Comparison of ENCODE assay signal across 8 cellular contexts in the genomic region with DNA sequence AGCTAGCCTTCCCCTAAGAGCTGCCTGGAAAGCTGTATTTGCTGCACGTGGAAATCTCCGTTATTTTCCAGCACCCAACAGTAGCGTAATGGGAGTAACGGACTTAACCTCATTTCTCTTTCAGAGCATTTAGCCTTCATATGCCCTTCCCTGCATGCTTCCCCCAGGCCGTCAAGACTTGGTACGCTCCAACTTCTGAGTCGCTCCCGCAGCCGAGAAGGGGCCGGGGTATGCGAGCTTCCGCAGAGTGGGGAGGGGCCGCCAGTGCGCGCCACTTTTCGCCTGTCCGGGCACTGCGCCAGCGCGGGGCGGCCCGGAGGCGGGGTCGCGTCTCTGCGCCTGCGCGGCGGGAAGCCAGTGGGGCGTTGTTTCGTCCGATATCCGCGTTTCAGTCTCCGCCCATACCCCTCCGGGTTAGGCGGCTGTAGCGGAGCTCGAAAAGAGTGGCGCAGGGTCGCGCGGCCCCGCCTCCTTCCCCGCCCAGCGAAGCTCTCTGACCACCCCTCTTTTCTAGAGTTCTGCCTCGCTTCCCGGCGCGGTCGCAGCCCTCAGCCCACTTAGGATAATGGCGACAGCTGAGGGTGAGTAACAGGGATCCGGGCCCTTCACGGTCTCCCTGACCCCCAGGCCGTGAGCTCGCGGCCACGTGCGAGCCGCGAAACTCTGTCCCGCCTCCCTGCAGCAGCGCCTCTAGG. TPM values are rescaled to one million over a fixed set of nuclear protein-coding genes. Genes with fewer than 3 reads are reported as not detected.
A peak's percentile ranks its signal among the peaks of the same experiment; 100 is the strongest.
DNase-seq lines count a peak whose midpoint lies in the region; ATAC-seq and TF ChIP-seq lines count a peak whose summit lies in the region.

A gene with protein sequence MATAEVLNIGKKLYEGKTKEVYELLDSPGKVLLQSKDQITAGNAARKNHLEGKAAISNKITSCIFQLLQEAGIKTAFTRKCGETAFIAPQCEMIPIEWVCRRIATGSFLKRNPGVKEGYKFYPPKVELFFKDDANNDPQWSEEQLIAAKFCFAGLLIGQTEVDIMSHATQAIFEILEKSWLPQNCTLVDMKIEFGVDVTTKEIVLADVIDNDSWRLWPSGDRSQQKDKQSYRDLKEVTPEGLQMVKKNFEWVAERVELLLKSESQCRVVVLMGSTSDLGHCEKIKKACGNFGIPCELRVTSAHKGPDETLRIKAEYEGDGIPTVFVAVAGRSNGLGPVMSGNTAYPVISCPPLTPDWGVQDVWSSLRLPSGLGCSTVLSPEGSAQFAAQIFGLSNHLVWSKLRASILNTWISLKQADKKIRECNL (plus strand): TSS at position 513 of the 695 bp plus-strand sequence. CDS start 53 bp downstream, at position 566.

- H3K27me3 ChIP-seq in thymus (ENCODE audit: control insufficient read depth, insufficient read depth), result no peaks in the 10 kb centered on the region

- under 1% methylated on average over 63 of the region's 63 CpGs for WGBS in thymus

- no peaks in the 10 kb centered on the region for H3K27me3 Mint-ChIP-seq in activated naive CD8-positive, alpha-beta T cell
- H3K27me3 Mint-ChIP-seq in glutamatergic neuron (ENCODE audit: unreplicated experiment) (peaks cover 13% of the 10 kb centered on the region), osteocyte (ENCODE audit: unreplicated experiment) (no peaks in the 10 kb centered on the region)

- peak within 1 kb of the TSS; percentile 99 for H3K4me3 Mint-ChIP-seq in activated naive CD8-positive, alpha-beta T cell
- H3K4me3 Mint-ChIP-seq in glutamatergic neuron (ENCODE audit: unreplicated experiment) (peak within 1 kb of the TSS; percentile 97), osteocyte (ENCODE audit: unreplicated experiment) (peak within 1 kb of the TSS; percentile 98)

- no peaks in the 10 kb centered on the region for H3K9me3 Mint-ChIP-seq in activated naive CD8-positive, alpha-beta T cell (ENCODE audit: low read depth)
- peaks cover 3% of the 10 kb centered on the region for H3K9me3 Mint-ChIP-seq in glutamatergic neuron (ENCODE audit: unreplicated experiment)
- H3K9me3 Mint-ChIP-seq in osteocyte (ENCODE audit: unreplicated experiment), result no peaks in the 10 kb centered on the region

- H3K27ac Mint-ChIP-seq in activated naive CD8-positive, alpha-beta T cell, result peak within 1 kb of the TSS; percentile 97
- H3K27ac Mint-ChIP-seq in glutamatergic neuron (ENCODE audit: unreplicated experiment) (peak within 1 kb of the TSS; percentile 88), osteocyte (ENCODE audit: unreplicated experiment) (peak within 1 kb of the TSS; percentile 92)

- TF ChIP-seq CTCF in glutamatergic neuron (IDR thresholded peaks at IDR 0.05; ENCODE audit: partially characterized antibody, unreplicated experiment) (peak; percentile 2), osteocyte (IDR thresholded peaks at IDR 0.05) (no peak)

- peak within 1 kb of the TSS; percentile 93 for H3K27ac ChIP-seq in thymus (ENCODE audit: low read depth)

- H3K36me3 ChIP-seq in thymus (ENCODE audit: control insufficient read depth, insufficient read depth), result no peaks in the 10 kb centered on the region

- H3K4me1 Mint-ChIP-seq in activated naive CD8-positive, alpha-beta T cell (ENCODE audit: low read depth), result peaks cover 60% of the 10 kb centered on the region
- H3K4me1 Mint-ChIP-seq in glutamatergic neuron (ENCODE audit: low read depth, unreplicated experiment), result peaks cover 12% of the 10 kb centered on the region
- H3K4me1 Mint-ChIP-seq in osteocyte (ENCODE audit: unreplicated experiment), result peaks cover 27% of the 10 kb centered on the region

- H3K4me1 ChIP-seq in thymus (ENCODE audit: control insufficient read depth, insufficient read depth, low read length), result no peaks in the 10 kb centered on the region

- H3K36me3 Mint-ChIP-seq in activated naive CD8-positive, alpha-beta T cell, result peaks cover 20% of the 10 kb centered on the region
- H3K36me3 Mint-ChIP-seq in glutamatergic neuron (ENCODE audit: unreplicated experiment) (no peaks in the 10 kb centered on the region), osteocyte (ENCODE audit: unreplicated experiment) (peaks cover 7% of the 10 kb centered on the region)

- H3K4me3 ChIP-seq in GM08714 (ENCODE audit: low read length), result peak within 1 kb of the TSS; percentile 75
- peak within 1 kb of the TSS; percentile 63 for H3K4me3 ChIP-seq in thymus (ENCODE audit: low read length)

- H3K9me3 ChIP-seq in thymus (ENCODE audit: control insufficient read depth), result no peaks in the 10 kb centered on the region

- peak; percentile 97 for DNase-seq in NCI-H1092 treated with DMSO at 0.1 percent for 48 hours (lab: John Stamatoyannopoulos, UW)
- DNase-seq in SKM-1 (lab: John Stamatoyannopoulos, UW; ENCODE audit: unreplicated experiment), result peak; percentile 87
- peak; percentile 98 for DNase-seq in glutamatergic neuron
- DNase-seq in osteocyte (ENCODE audit: extremely low spot score, unreplicated experiment), result peak; percentile 98

- peak; percentile 74 for ATAC-seq in HG02610 (IDR thresholded peaks at IDR 0.05; ENCODE audit: unreplicated experiment)

RNA-seq across cellular contexts. Expression of the gene that starts here (rescaled TPM):
- total RNA-seq in glutamatergic neuron (ENCODE audit: unreplicated experiment), result 53.4 TPM
- total RNA-seq in osteocyte, result 62.9 and 65.3 TPM in 2 replicates
- 33.9 TPM for polyA plus RNA-seq in thymus

Comparison
In these comparisons a context has a peak if more than half of its experiments do, and no peak if none do; other contexts are left out.
1. Peak in every context shown above with its lines: DNase-seq, ATAC-seq, H3K4me3 ChIP-seq and H3K27ac ChIP-seq.